ENCODE assay signal across 16 cellular contexts in genomic region chr10:9545073-9545472, GRCh38.
DNase-seq lines count a peak whose midpoint lies in the region; FAIRE-seq and TF ChIP-seq lines count a peak whose summit lies in the region.
"Had no signal": no experiment of that assay in that cellular context is flagged by ENCODE, and none has a peak within 500 bp of the region (broad histone marks: within the 10 kb centered on the region; RNA-seq: fewer than 3 reads in every experiment).

No MANE protein-coding gene starts in this region.

- H3F3A ChIP-seq in smooth muscle cell (ENCODE audit: low read depth): no peaks in the 10 kb centered on the region

- H3K4me3 ChIP-seq in HUES48 (ENCODE audit: low read depth, low read length): peak overlapping the region; percentile 40; the same call in 1 of the 2 replicates
- H3K4me3 ChIP-seq in bronchial epithelial cell (ENCODE audit: low read depth, low read length): no peak overlapping the region
- no peak overlapping the region for H3K4me3 ChIP-seq in smooth muscle cell
- H3K4me3 ChIP-seq in SJCRH30: no peak overlapping the region

- no peak for FAIRE-seq in bronchial epithelial cell (lab: Jason Lieb, UNC)
- FAIRE-seq: GM12892 had no signal

- WGBS in smooth muscle cell (ENCODE audit: low lambda C conversion rate): 17% methylated on average over 2 of the region's 2 CpGs

- H3K27me3 ChIP-seq in HUES48 (ENCODE audit: control insufficient read depth, insufficient read depth, low read length): no peaks in the 10 kb centered on the region
- no peaks in the 10 kb centered on the region for H3K27me3 ChIP-seq in bronchial epithelial cell (ENCODE audit: control insufficient read depth, insufficient read depth, low read length)
- no peaks in the 10 kb centered on the region for H3K27me3 ChIP-seq in smooth muscle cell (ENCODE audit: low read depth)
- no peaks in the 10 kb centered on the region for H3K27me3 ChIP-seq in SJCRH30

- H3K36me3 ChIP-seq in HUES48 (ENCODE audit: control insufficient read depth, insufficient read depth, low read length): no peaks in the 10 kb centered on the region
- H3K36me3 ChIP-seq in bronchial epithelial cell (ENCODE audit: control insufficient read depth, insufficient read depth, low read length): no peaks in the 10 kb centered on the region
- H3K36me3 ChIP-seq in smooth muscle cell (ENCODE audit: low read depth): no peaks in the 10 kb centered on the region
- H3K36me3 ChIP-seq in SJCRH30: no peaks in the 10 kb centered on the region

- H3K4me1 ChIP-seq in HUES48 (ENCODE audit: control insufficient read depth, insufficient read depth, low read length) (peaks cover 22% of the 10 kb centered on the region), smooth muscle cell (ENCODE audit: low read depth) (peaks cover 4% of the 10 kb centered on the region), SJCRH30 (no peaks in the 10 kb centered on the region)

- no peaks in the 10 kb centered on the region for H3K79me2 ChIP-seq in smooth muscle cell (ENCODE audit: low read depth)

- H4K20me1 ChIP-seq in smooth muscle cell (ENCODE audit: low read depth): no peaks in the 10 kb centered on the region

- H3K9me3 ChIP-seq in HUES48 (ENCODE audit: control insufficient read depth, insufficient read depth, low read length) (no peaks in the 10 kb centered on the region), smooth muscle cell (replicated peaks; ENCODE audit: low read depth) (peaks cover 3% of the 10 kb centered on the region), SJCRH30 (replicated peaks) (no peaks in the 10 kb centered on the region)

- H3K27ac ChIP-seq in HUES48 (ENCODE audit: low read depth, low read length): peak overlapping the region; percentile 86
- no peak overlapping the region for H3K27ac ChIP-seq in smooth muscle cell (ENCODE audit: low read depth)
- H3K27ac ChIP-seq in SJCRH30: no peak overlapping the region

- TF ChIP-seq CTCF in bronchial epithelial cell (IDR thresholded peaks at IDR 0.05; ENCODE audit: insufficient read depth, low read length, severe bottlenecking) (no peak), smooth muscle cell (IDR thresholded peaks at IDR 0.05; ENCODE audit: borderline replicate concordance, insufficient read depth, poor library complexity, severe bottlenecking) (no peak)

- peak; percentile 17 for DNase-seq in bronchial epithelial cell (ENCODE audit: low read depth)
- peak; percentile 33 for DNase-seq in iPS DF 4.7 (ENCODE audit: extremely low read depth, low spot score)
- DNase-seq in smooth muscle cell (lab: John Stamatoyannopoulos, UW; ENCODE audit: unreplicated experiment): no peak
- DNase-seq in SJCRH30: no peak
- DNase-seq in NCI-H524 (lab: John Stamatoyannopoulos, UW): no peak
- no peak for DNase-seq in NCI-H226
- DNase-seq: ACHN; CD4-positive, CD25-positive, alpha-beta regulatory T cell; DMS79 treated with DMSO at 0.1 percent for 48 hours; GDM1; NCI-H1930; NCI-H2171 treated with DMSO at 0.1 percent for 48 hours; NCI-H510A treated with DMSO at 0.1 percent for 48 hours; SIG-M5 had no signal

- peak overlapping the region; percentile 46 for H3K9ac ChIP-seq in HUES48 (ENCODE audit: low read depth, low read length)
- H3K9ac ChIP-seq in smooth muscle cell (ENCODE audit: low read depth): peak overlapping the region; percentile 13

- peak overlapping the region; percentile 7 for H3K4me2 ChIP-seq in smooth muscle cell

- H2AFZ ChIP-seq in smooth muscle cell (ENCODE audit: low read depth): no peak overlapping the region

Comparison
In these comparisons a context has a peak if more than half of its experiments do, and no peak if none do; other contexts are left out.
1. DNase-seq: peak in bronchial epithelial cell (single experiment) and iPS DF 4.7 (single experiment); none in smooth muscle cell (single experiment), SJCRH30 (0 of 2), NCI-H524 (0 of 2) and NCI-H226 (single experiment).